ENCODE assay signal across 37 cellular contexts in the genomic region with DNA sequence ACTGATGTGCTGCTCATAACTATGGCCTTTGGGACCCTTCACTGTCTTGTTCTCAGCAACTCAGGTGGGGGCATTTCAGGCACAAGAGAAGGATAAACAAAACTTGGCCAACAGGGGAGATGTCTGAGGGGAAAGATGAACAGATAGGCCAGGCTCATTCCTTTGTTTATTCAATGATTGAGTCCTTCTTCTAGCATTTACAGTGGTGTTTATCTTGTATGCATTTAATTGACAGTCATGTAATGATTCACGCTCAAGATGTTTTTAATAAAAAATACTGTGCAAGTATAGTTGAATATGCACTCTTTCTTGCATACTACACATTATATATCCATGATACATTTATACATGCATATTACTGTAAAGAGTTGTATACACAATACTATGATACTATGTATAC. TPM values are rescaled to one million over a fixed set of nuclear protein-coding genes. Genes with fewer than 3 reads are reported as not detected.
"Had no signal": no experiment of that assay in that cellular context is flagged by ENCODE, and none has a peak within 500 bp of the region (broad histone marks: within the 10 kb centered on the region; RNA-seq: fewer than 3 reads in every experiment).

No MANE protein-coding gene starts in this region.

- DNase-seq: activated B cell treated with CpG ODN at 0.5 μM for 24 hours; activated CD4-positive, alpha-beta memory T cell treated with anti-CD3 and anti-CD28 coated beads for 36 hours; activated CD4-positive, alpha-beta T cell treated with anti-CD3 and anti-CD28 coated beads for 4 hours; activated CD4-positive, alpha-beta T cell treated with anti-CD3 and anti-CD28 coated beads, Interleukin-2, amount 10 ng/mL, durations not matched to agents 24 days and 14 days; activated CD4-positive, alpha-beta T cell treated with anti-CD3 and anti-CD28 coated beads, Interleukin-2, amount 50 U/mL, for 1 hour; activated CD4-positive, alpha-beta T cell treated with anti-CD3 and anti-CD28 coated beads, Interleukin-2, amount 50 U/mL, for 4 hours; activated CD4-positive, CD25-positive, alpha-beta regulatory T cell treated with anti-CD3 and anti-CD28 coated beads, Interleukin-2, amount 50 U/mL, for 72 hours; activated CD8-positive, alpha-beta memory T cell treated with anti-CD3 and anti-CD28 coated beads, Interleukin-2, amount 50 U/mL, for 4 hours; activated CD8-positive, alpha-beta T cell treated with anti-CD3 and anti-CD28 coated beads for 36 hours; activated effector memory CD4-positive, alpha-beta T cell treated with anti-CD3 and anti-CD28 coated beads, Interleukin-2, amount 50 U/mL, for 16 hours; activated gamma-delta T cell treated with Interleukin-2 at 50 U/mL for 16 hours; activated naive CD4-positive, alpha-beta T cell; activated naive CD4-positive, alpha-beta T cell treated with anti-CD3 and anti-CD28 coated beads for 36 hours; activated naive CD4-positive, alpha-beta T cell treated with anti-CD3 and anti-CD28 coated beads, Interleukin-2, amount 50 U/mL, for 16 hours; activated naive CD8-positive, alpha-beta T cell treated with anti-CD3 and anti-CD28 coated beads for 36 hours; activated T-cell treated with anti-CD3 and anti-CD28 coated beads for 4 hours; activated T-cell treated with anti-CD3 and anti-CD28 coated beads, Interleukin-2, amount 50 U/mL, for 1 hour; activated T-cell treated with anti-CD3 and anti-CD28 coated beads, Interleukin-2, amount 50 U/mL, for 4 hours; activated T-cell treated with anti-CD3 and anti-CD28 coated beads, Interleukin-2, amount 50 U/mL, for 72 hours; adrenal gland; amniotic stem cell; aorta; caudate nucleus; cerebellar nuclear complex; colonic mucosa; T-helper 9 cell had no signal

- H3K4me1 ChIP-seq: adrenal gland, colonic mucosa had no signal

- H3K9me3 ChIP-seq: adrenal gland, body of pancreas, colonic mucosa had no signal

- H3K27ac ChIP-seq: adrenal gland, body of pancreas, cardiac muscle cell, colonic mucosa, VCaP had no signal

- H3K27me3 ChIP-seq: body of pancreas, colonic mucosa had no signal

- FAIRE-seq: astrocyte, bronchial epithelial cell, TTC549 had no signal

- H3K36me3 ChIP-seq: adrenal gland, cardiac muscle cell, colonic mucosa had no signal

- H3K4me3 ChIP-seq: adrenal gland, body of pancreas, cardiac muscle cell, colonic mucosa had no signal

- ATAC-seq: activated CD8-positive, alpha-beta T cell treated with anti-CD3 and anti-CD28 coated beads for 36 hours; activated naive CD4-positive, alpha-beta T cell treated with anti-CD3 and anti-CD28 coated beads, Interleukin-2, amount 50 U/mL, for 72 hours; activated T-cell treated with anti-CD3 and anti-CD28 coated beads, Interleukin-2, amount 50 U/mL, for 4 hours; activated T-cell treated with anti-CD3 and anti-CD28 coated beads, Interleukin-2, amount 50 U/mL, for 72 hours; activated T-helper 17 cell treated with anti-CD3 and anti-CD28 coated beads, Interleukin-2, amount 50 U/mL, for 72 hours; body of pancreas had no signal

RNA-seq across cellular contexts. Expression of gene RHCG, which starts 44.5 kb away (rescaled TPM):
- total RNA-seq: activated B cell treated with CpG ODN at 0.5 μM for 24 hours; activated CD4-positive, alpha-beta memory T cell treated with anti-CD3 and anti-CD28 coated beads for 36 hours; activated CD4-positive, alpha-beta T cell treated with anti-CD3 and anti-CD28 coated beads, Interleukin-2, amount 10 ng/mL, durations not matched to agents 24 days and 14 days; activated CD8-positive, alpha-beta memory T cell treated with anti-CD3 and anti-CD28 coated beads for 36 hours; activated CD8-positive, alpha-beta T cell treated with anti-CD3 and anti-CD28 coated beads for 36 hours; activated naive CD4-positive, alpha-beta T cell treated with anti-CD3 and anti-CD28 coated beads for 36 hours; activated naive CD4-positive, alpha-beta T cell treated with anti-CD3 and anti-CD28 coated beads, Interleukin-2, amount 50 U/mL, for 72 hours; activated naive CD8-positive, alpha-beta T cell treated with anti-CD3 and anti-CD28 coated beads for 36 hours; activated T-cell treated with anti-CD3 and anti-CD28 coated beads, Interleukin-2, amount 50 U/mL, for 4 hours; activated T-cell treated with anti-CD3 and anti-CD28 coated beads, Interleukin-2, amount 50 U/mL, for 72 hours; activated T-helper 1 cell treated with anti-CD3 and anti-CD28 coated beads, Interleukin-12 subunit alpha, Interleukin-12 subunit beta, Interleukin-2, Interleukin-4 antibody, amounts not matched to agents 30 ng/mL and 10 ng/mL and 1 ng/mL, durations not matched to agents 14 hours and 24 hours and 36 hours; activated T-helper 17 cell treated with anti-CD3 and anti-CD28 coated beads, Interleukin-2, amount 50 U/mL, for 72 hours; aorta; cardiac muscle cell; chondrocyte had no signal
